ENCODE assay signal across 8 cellular contexts in genomic region chr7:6026011-6026819, GRCh38. TPM values are rescaled to one million over a fixed set of nuclear protein-coding genes. Genes with fewer than 3 reads are reported as not detected.
A peak's percentile ranks its signal among the peaks of the same experiment; 100 is the strongest.
DNase-seq lines count a peak whose midpoint lies in the region; ATAC-seq and TF ChIP-seq lines count a peak whose summit lies in the region.

No MANE protein-coding gene starts in this region.

- peaks cover 40 to 83% of the 10 kb centered on the region in 2 donors for H3K36me3 ChIP-seq in muscle layer of duodenum (ENCODE audit: control insufficient read depth in 1 of 2, insufficient read depth in 2 of 2, low read length in 2 of 2)

- H3K36me3 Mint-ChIP-seq in activated CD8-positive, alpha-beta T cell treated with anti-CD3 and anti-CD28 coated beads, Interleukin-2, amount 10 ng/mL, durations not matched to agents 7 days and 5 days (ENCODE audit: low read depth), result peaks cover 73% of the 10 kb centered on the region
- peaks cover 72% of the 10 kb centered on the region for H3K36me3 Mint-ChIP-seq in stimulated activated naive CD8-positive, alpha-beta T cell treated with anti-CD3 and anti-CD28 coated beads, Interleukin-15, Interleukin-2, amounts not matched to agents 100 ng/mL and 50 ng/mL, for 24 hours (ENCODE audit: low read depth)

- peak overlapping the region; percentile 68 for H3K4me3 Mint-ChIP-seq in activated CD8-positive, alpha-beta T cell treated with anti-CD3 and anti-CD28 coated beads, Interleukin-2, amount 10 ng/mL, durations not matched to agents 7 days and 5 days
- H3K4me3 Mint-ChIP-seq in stimulated activated naive CD8-positive, alpha-beta T cell treated with anti-CD3 and anti-CD28 coated beads, Interleukin-15, Interleukin-2, amounts not matched to agents 100 ng/mL and 50 ng/mL, for 24 hours, result peak overlapping the region; percentile 2

- TF ChIP-seq CTCF in GM13976 (IDR thresholded peaks at IDR 0.05; ENCODE audit: borderline replicate concordance, control extremely low read depth, extremely low read depth, insufficient read depth, missing control alignments), result no peak
- TF ChIP-seq CTCF in epithelial cell of esophagus (IDR thresholded peaks at IDR 0.05; ENCODE audit: insufficient read depth, low read depth, low read length, missing control alignments), result peak; percentile 28

- H3K27me3 Mint-ChIP-seq in activated CD8-positive, alpha-beta T cell treated with anti-CD3 and anti-CD28 coated beads, Interleukin-2, amount 10 ng/mL, durations not matched to agents 7 days and 5 days (ENCODE audit: low read depth), result no peaks in the 10 kb centered on the region
- H3K27me3 Mint-ChIP-seq in stimulated activated naive CD8-positive, alpha-beta T cell treated with anti-CD3 and anti-CD28 coated beads, Interleukin-15, Interleukin-2, amounts not matched to agents 100 ng/mL and 50 ng/mL, for 24 hours, result no peaks in the 10 kb centered on the region

- peak overlapping the region; percentile 84 for H3K27ac ChIP-seq in muscle layer of duodenum (ENCODE audit: low read length)

- CTCF ChIA-PET in activated CD8-positive, alpha-beta T cell treated with anti-CD3 and anti-CD28 coated beads, Interleukin-2, amount 10 ng/mL, durations not matched to agents 7 days and 5 days (lab: Charles Lee), result interaction anchor here (0.6 to 4.0 kb wide), 11 partner anchors 11 to 298 kb away, joined by 3 to 18 read pairs (median 4); partner anchors contain the start of genes AIMP2 and PMS2

- DNase-seq in GM13976 (ENCODE audit: low spot score) (peak; percentile 79), NCI-H460 (ENCODE audit: extremely low read depth, low read depth) (peak; percentile 29), epithelial cell of esophagus (ENCODE audit: low read depth) (peak; percentile 46), DMS153 (lab: John Stamatoyannopoulos, UW) (no peak)
- DNase-seq in activated CD8-positive, alpha-beta T cell treated with anti-CD3 and anti-CD28 coated beads, Interleukin-2, amount 10 ng/mL, durations not matched to agents 7 days and 5 days, result peak; percentile 86

- H3K4me1 Mint-ChIP-seq in activated CD8-positive, alpha-beta T cell treated with anti-CD3 and anti-CD28 coated beads, Interleukin-2, amount 10 ng/mL, durations not matched to agents 7 days and 5 days (ENCODE audit: low read depth), result peaks cover 25% of the 10 kb centered on the region
- H3K4me1 Mint-ChIP-seq in stimulated activated naive CD8-positive, alpha-beta T cell treated with anti-CD3 and anti-CD28 coated beads, Interleukin-15, Interleukin-2, amounts not matched to agents 100 ng/mL and 50 ng/mL, for 24 hours (ENCODE audit: low read depth), result peaks cover 27% of the 10 kb centered on the region

- H3K4me3 ChIP-seq in epithelial cell of esophagus (ENCODE audit: low read length) (no peak overlapping the region), muscle layer of duodenum (ENCODE audit: low read depth in 1 of 2, low read length in 2 of 2) (peak overlapping the region; percentile 9 to 38)

- H3K27me3 ChIP-seq in muscle layer of duodenum (ENCODE audit: low read depth, low read length), result no peaks in the 10 kb centered on the region

- peak; percentile 84 for ATAC-seq in HG02642 (IDR thresholded peaks at IDR 0.05; ENCODE audit: poor library complexity, unreplicated experiment)
- peak; percentile 99 for ATAC-seq in activated CD8-positive, alpha-beta T cell treated with anti-CD3 and anti-CD28 coated beads, Interleukin-2, amount 10 ng/mL, durations not matched to agents 7 days and 5 days

- H3K9me3 Mint-ChIP-seq in activated CD8-positive, alpha-beta T cell treated with anti-CD3 and anti-CD28 coated beads, Interleukin-2, amount 10 ng/mL, durations not matched to agents 7 days and 5 days (ENCODE audit: insufficient read depth), result no peaks in the 10 kb centered on the region
- H3K9me3 Mint-ChIP-seq in stimulated activated naive CD8-positive, alpha-beta T cell treated with anti-CD3 and anti-CD28 coated beads, Interleukin-15, Interleukin-2, amounts not matched to agents 100 ng/mL and 50 ng/mL, for 24 hours, result no peaks in the 10 kb centered on the region

- no peaks in the 10 kb centered on the region for H3K9me3 ChIP-seq in muscle layer of duodenum (ENCODE audit: control insufficient read depth in 1 of 2, low read length in 2 of 2)

- POLR2A ChIA-PET in activated CD8-positive, alpha-beta T cell treated with anti-CD3 and anti-CD28 coated beads, Interleukin-2, amount 10 ng/mL, durations not matched to agents 7 days and 5 days (lab: Charles Lee), result interaction anchor here (0.6 kb wide), 1 partner anchor 56 kb away, joined by 3 read pairs; no protein-coding TSS in a partner anchor

- peak overlapping the region; percentile 89 for H3K27ac Mint-ChIP-seq in activated CD8-positive, alpha-beta T cell treated with anti-CD3 and anti-CD28 coated beads, Interleukin-2, amount 10 ng/mL, durations not matched to agents 7 days and 5 days
- H3K27ac Mint-ChIP-seq in stimulated activated naive CD8-positive, alpha-beta T cell treated with anti-CD3 and anti-CD28 coated beads, Interleukin-15, Interleukin-2, amounts not matched to agents 100 ng/mL and 50 ng/mL, for 24 hours, result peak overlapping the region; percentile 46

- no peaks in the 10 kb centered on the region for H3K4me1 ChIP-seq in muscle layer of duodenum (ENCODE audit: control insufficient read depth in 1 of 2, insufficient read depth in 2 of 2, low read length in 2 of 2)

- in situ Hi-C loops in GM13976 (cut with MboI; ENCODE audit: low sequenced_read_pairs, unreplicated experiment), result no loop called here

RNA-seq across cellular contexts. Expression of gene ANKRD61, which starts 5.0 kb away (rescaled TPM):
- 0.46 and 0.72 TPM in 2 replicates for total RNA-seq in NCI-H460 (2014; rRNA removed; shearing (Covaris generic))
- polyA plus RNA-seq in NCI-H460 (2014; cell fraction: nucleus; rRNA removed), result 0.33 and 0.44 TPM in 2 replicates
- total RNA-seq in activated CD8-positive, alpha-beta T cell treated with anti-CD3 and anti-CD28 coated beads, Interleukin-2, amount 10 ng/mL, durations not matched to agents 7 days and 5 days, result under 1 TPM; 0.26 to 0.29 TPM

RNA-seq across cellular contexts. Expression of gene AIMP2, which starts 17.1 kb away (rescaled TPM):
- total RNA-seq in NCI-H460 (2014; rRNA removed; shearing (Covaris generic)), result 110 and 134 TPM in 2 replicates
- 77.1 and 78.3 TPM in 2 replicates for polyA plus RNA-seq in NCI-H460 (2014; cell fraction: nucleus; rRNA removed)
- total RNA-seq in activated CD8-positive, alpha-beta T cell treated with anti-CD3 and anti-CD28 coated beads, Interleukin-2, amount 10 ng/mL, durations not matched to agents 7 days and 5 days, result 10 to 100 TPM; 39.3 to 41.7 TPM

RNA-seq across cellular contexts. Expression of gene PMS2, which starts 17.4 kb away (rescaled TPM):
- total RNA-seq in NCI-H460 (2014; rRNA removed; shearing (Covaris generic)), result 20.4 and 24.8 TPM in 2 replicates
- 21.2 and 28.5 TPM in 2 replicates for polyA plus RNA-seq in NCI-H460 (2014; cell fraction: nucleus; rRNA removed)
- total RNA-seq in activated CD8-positive, alpha-beta T cell treated with anti-CD3 and anti-CD28 coated beads, Interleukin-2, amount 10 ng/mL, durations not matched to agents 7 days and 5 days, result 10 to 100 TPM; 19.4 to 21.1 TPM

RNA-seq across cellular contexts. Expression of gene EIF2AK1, which starts 32.8 kb away (rescaled TPM):
- total RNA-seq in NCI-H460 (2014; rRNA removed; shearing (Covaris generic)), result 108 and 115 TPM in 2 replicates
- polyA plus RNA-seq in NCI-H460 (2014; cell fraction: nucleus; rRNA removed), result 87.3 and 95.9 TPM in 2 replicates
- 100 to 1,000 TPM in 1 of 2 experiments, 10 to 100 TPM in 1; 96.0 to 103 TPM for total RNA-seq in activated CD8-positive, alpha-beta T cell treated with anti-CD3 and anti-CD28 coated beads, Interleukin-2, amount 10 ng/mL, durations not matched to agents 7 days and 5 days

RNA-seq across cellular contexts. Expression of gene RSPH10B, which starts 55.7 kb away (rescaled TPM):
- not detected in 2 replicates for total RNA-seq in NCI-H460 (2014; rRNA removed; shearing (Covaris generic))
- not detected in 2 replicates for polyA plus RNA-seq in NCI-H460 (2014; cell fraction: nucleus; rRNA removed)
- under 1 TPM; 0.18 to 0.37 TPM for total RNA-seq in activated CD8-positive, alpha-beta T cell treated with anti-CD3 and anti-CD28 coated beads, Interleukin-2, amount 10 ng/mL, durations not matched to agents 7 days and 5 days
